Comparison of ENCODE assay signal across 8 cellular contexts in the genomic region with DNA sequence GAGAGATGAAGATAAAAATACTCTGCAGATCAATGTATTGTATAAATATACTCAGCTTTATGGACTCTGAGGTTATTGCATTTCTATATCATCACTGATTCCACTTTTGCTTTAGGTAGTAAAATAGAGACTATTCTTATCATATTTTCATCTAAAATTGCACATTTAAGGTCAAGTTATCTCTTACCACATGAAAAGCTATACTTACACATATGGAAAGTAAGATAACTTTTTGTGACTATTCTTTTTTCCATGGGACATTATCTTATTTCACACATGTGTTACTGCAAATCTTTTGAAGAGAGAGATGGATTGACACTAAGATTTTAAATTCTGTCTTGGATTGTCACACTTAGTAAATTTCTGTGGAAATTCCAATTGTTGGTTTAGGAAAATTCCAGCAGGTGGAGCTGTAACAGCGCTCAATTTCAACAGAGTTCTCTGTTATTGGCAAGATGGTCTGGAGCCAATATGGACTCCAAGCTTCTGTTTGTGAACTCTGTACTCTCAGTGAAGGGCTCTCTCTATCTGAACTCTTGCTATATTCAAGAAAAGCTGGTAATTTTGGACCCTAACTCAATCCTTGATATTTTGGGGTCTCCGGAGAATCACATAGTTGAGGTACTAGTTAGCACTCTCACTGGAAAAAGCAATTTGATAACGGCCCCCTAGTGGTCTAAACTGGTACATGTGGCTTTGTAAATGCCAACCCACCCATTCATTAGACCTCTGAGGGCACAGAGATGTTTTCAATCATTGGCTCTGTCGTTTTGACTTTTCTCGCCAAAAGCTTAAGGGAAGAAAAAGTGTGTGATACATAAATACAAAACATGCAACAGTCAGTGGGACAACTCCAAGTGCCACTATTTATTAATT.
DNase-seq lines count a peak whose midpoint lies in the region; ATAC-seq lines count a peak whose summit lies in the region.

No MANE protein-coding gene starts in this region.

- H3K4me3 ChIP-seq in iPS-18c (ENCODE audit: insufficient read depth, low read depth, low read length), result peak overlapping the region; percentile 34; the same call in 1 of the 2 replicates

- peak; percentile 65 for DNase-seq in activated gamma-delta T cell treated with Interleukin-2 at 50 U/mL for 16 hours
- no peak for DNase-seq in activated gamma-delta T cell (lab: John Stamatoyannopoulos, UW)
- peak; percentile 86 for DNase-seq in NCI-H1105 (lab: John Stamatoyannopoulos, UW)
- peak in 4 of 5 donors; percentile 19 to 74 (median 56) for DNase-seq in T-helper 1 cell
- peak; percentile 83 for DNase-seq in astrocyte of the hippocampus (ENCODE audit: low read depth, low spot score)
- DNase-seq in stimulated activated CD4-positive, alpha-beta T cell treated with anti-CD3 and anti-CD28 coated beads, Interleukin-12 subunit alpha, Interleukin-12 subunit beta, amount 100 ng/mL, for 4 hours, result peak; percentile 22

- H3K9me3 ChIP-seq in iPS-18c (ENCODE audit: control insufficient read depth, insufficient read depth, low read length), result no peaks in the 10 kb centered on the region

- ATAC-seq in HG02840 (IDR thresholded peaks at IDR 0.05; ENCODE audit: low FRiP score, unreplicated experiment), result peak; percentile 71
